4 cellular contexts compared by ENCODE assay signal in genomic region chr5:129413570-129413969, GRCh38. TPM values are rescaled to one million over a fixed set of nuclear protein-coding genes. Genes with fewer than 3 reads are reported as not detected.
"Had no signal": no experiment of that assay in that cellular context is flagged by ENCODE, and none has a peak within 500 bp of the region (broad histone marks: within the 10 kb centered on the region; RNA-seq: fewer than 3 reads in every experiment).

No MANE protein-coding gene starts in this region.

- DNase-seq: GDM1, GF-D8 had no signal

- ATAC-seq: GM12878 had no signal

- H3K4me3 ChIP-seq: GM12878 had no signal

RNA-seq across cellular contexts. Expression of gene ADAMTS19, which starts 46.5 kb away (rescaled TPM):
- total RNA-seq: G401, GM12878 had no signal
